9 cellular contexts compared by ENCODE assay signal in the genomic region with DNA sequence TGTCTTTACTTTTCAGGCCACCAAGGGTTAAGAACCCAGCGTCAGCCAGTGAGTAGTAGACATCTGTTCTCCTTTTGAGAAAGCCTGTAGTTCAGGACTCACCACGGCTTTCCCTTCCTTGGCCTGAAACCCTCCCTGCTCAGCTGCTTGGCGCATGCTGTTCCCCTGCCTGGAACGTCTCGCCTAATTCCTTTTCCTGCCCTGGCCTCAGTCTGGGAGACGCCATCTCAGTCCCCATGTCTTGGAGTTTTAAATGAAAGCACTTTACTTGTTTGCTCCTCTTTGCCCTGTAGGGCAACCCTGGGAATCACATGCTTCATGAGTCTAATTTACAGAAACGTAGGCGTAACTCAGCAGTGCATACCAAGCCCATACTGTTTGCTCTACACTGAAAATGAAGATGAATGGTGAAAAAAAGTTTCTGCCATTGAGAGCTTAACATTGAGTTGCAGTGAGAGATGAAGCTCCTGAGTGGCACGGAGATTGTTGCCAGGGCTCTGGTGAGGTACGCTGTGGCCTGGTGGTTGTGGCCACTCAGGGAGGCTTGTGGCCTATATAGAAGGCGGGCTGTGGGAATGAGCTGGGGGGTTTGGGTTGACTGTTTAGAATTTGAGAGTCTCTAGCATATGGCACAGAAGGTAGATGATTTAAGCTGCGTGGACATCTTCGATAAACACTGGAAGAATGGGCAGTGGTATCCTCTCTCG. TPM values are rescaled to one million over a fixed set of nuclear protein-coding genes. Genes with fewer than 3 reads are reported as not detected.
DNase-seq lines count a peak whose midpoint lies in the region; ATAC-seq and TF ChIP-seq lines count a peak whose summit lies in the region.
"Had no signal": no experiment of that assay in that cellular context is flagged by ENCODE, and none has a peak within 500 bp of the region (broad histone marks: within the 10 kb centered on the region; RNA-seq: fewer than 3 reads in every experiment).

No MANE protein-coding gene starts in this region.

- CTCF ChIA-PET in CD8-positive, alpha-beta T cell (lab: Charles Lee): interaction anchor here (0.5 to 2.9 kb wide), 4 partner anchors 11 to 228 kb away, joined by 3 to 21 read pairs (median 6); no protein-coding TSS in a partner anchor

- peaks cover 95% of the 10 kb centered on the region for H3K79me2 ChIP-seq in osteoblast (ENCODE audit: insufficient read depth, low read length)

- peaks cover 77% of the 10 kb centered on the region for H3K4me1 Mint-ChIP-seq in CD8-positive, alpha-beta T cell (ENCODE audit: low read depth)
- H3K4me1 Mint-ChIP-seq in chondrocyte (ENCODE audit: low read depth): peaks cover 52% of the 10 kb centered on the region

- H3K27me3 Mint-ChIP-seq in CD8-positive, alpha-beta T cell (ENCODE audit: low read depth): no peaks in the 10 kb centered on the region
- no peaks in the 10 kb centered on the region for H3K27me3 Mint-ChIP-seq in chondrocyte (ENCODE audit: low read depth)

- POLR2A ChIA-PET in CD8-positive, alpha-beta T cell (lab: Charles Lee): interaction anchor here (0.8 to 2.3 kb wide), 4 partner anchors 11 to 53 kb away, joined by 3 to 11 read pairs (median 6); a partner anchor contains a TSS

- H4K20me1 ChIP-seq in osteoblast (ENCODE audit: insufficient read depth, low read length): peaks cover 54% of the 10 kb centered on the region

- H3K27ac ChIP-seq in CD8-positive, alpha-beta T cell (ENCODE audit: low read depth, low read length): peak overlapping the region; percentile 67
- peak overlapping the region; percentile 14 for H3K27ac ChIP-seq in osteoblast (ENCODE audit: low read depth, low read length)

- peaks cover 17% of the 10 kb centered on the region for H3K36me3 Mint-ChIP-seq in CD8-positive, alpha-beta T cell
- no peaks in the 10 kb centered on the region for H3K36me3 Mint-ChIP-seq in chondrocyte (ENCODE audit: low read depth)

- no peak overlapping the region for H3K4me3 ChIP-seq in CD8-positive, alpha-beta T cell (ENCODE audit: low read depth, low read length)
- H3K4me3 ChIP-seq in osteoblast (ENCODE audit: insufficient read depth, low read length): no peak overlapping the region
- H3K4me3 ChIP-seq: lung had no signal

- peak overlapping the region; percentile 85 for H3K4me3 Mint-ChIP-seq in CD8-positive, alpha-beta T cell
- H3K4me3 Mint-ChIP-seq in chondrocyte (ENCODE audit: unreplicated experiment): no peak overlapping the region

- peaks cover 70% of the 10 kb centered on the region for H3K4me1 ChIP-seq in CD8-positive, alpha-beta T cell (ENCODE audit: insufficient read depth, low read length)
- peaks cover 37% of the 10 kb centered on the region for H3K4me1 ChIP-seq in osteoblast (ENCODE audit: insufficient read depth, low read length)

- DNase-seq in CD8-positive, alpha-beta T cell: no peak
- DNase-seq in MV-4-11 (lab: John Stamatoyannopoulos, UW) (peak; percentile 27), chondrocyte (ENCODE audit: low spot score) (no peak), osteoblast (ENCODE audit: insufficient read length, low spot score, missing footprints) (no peak), NCI-H1092 treated with DMSO at 0.1 percent for 48 hours (lab: John Stamatoyannopoulos, UW) (no peak), NCI-H510A (lab: John Stamatoyannopoulos, UW) (no peak), hypothalamus (lab: John Stamatoyannopoulos, UW) (no peak)

- H3K36me3 ChIP-seq in CD8-positive, alpha-beta T cell (ENCODE audit: insufficient read depth, low read length): peaks cover 3% of the 10 kb centered on the region
- peaks cover 2% of the 10 kb centered on the region for H3K36me3 ChIP-seq in osteoblast (ENCODE audit: insufficient read depth, low read length)

- H3K27me3 ChIP-seq in CD8-positive, alpha-beta T cell (ENCODE audit: insufficient read depth, low read length): no peaks in the 10 kb centered on the region
- no peaks in the 10 kb centered on the region for H3K27me3 ChIP-seq in osteoblast (ENCODE audit: insufficient read depth, low read length)

- TF ChIP-seq CTCF in CD8-positive, alpha-beta T cell (IDR thresholded peaks at IDR 0.05): no peak
- no peak for TF ChIP-seq CTCF in chondrocyte (IDR thresholded peaks at IDR 0.05)
- TF ChIP-seq CTCF in osteoblast (IDR thresholded peaks at IDR 0.05; ENCODE audit: extremely low read depth, low read depth, low read length): no peak

- H3K9me3 ChIP-seq in CD8-positive, alpha-beta T cell (ENCODE audit: low read length): no peaks in the 10 kb centered on the region
- H3K9me3 ChIP-seq in osteoblast (ENCODE audit: low read depth, low read length): no peaks in the 10 kb centered on the region

- H3K27ac Mint-ChIP-seq in CD8-positive, alpha-beta T cell: peak overlapping the region; percentile 98
- peak overlapping the region; percentile 75 for H3K27ac Mint-ChIP-seq in chondrocyte (ENCODE audit: unreplicated experiment)

- intact Hi-C loops in CD8-positive, alpha-beta T cell (cut with DNase I, micrococcal nuclease): no loop called here

- no peaks in the 10 kb centered on the region for H3K9me3 Mint-ChIP-seq in CD8-positive, alpha-beta T cell
- H3K9me3 Mint-ChIP-seq in chondrocyte (ENCODE audit: low read depth): no peaks in the 10 kb centered on the region

- ATAC-seq in CD8-positive, alpha-beta T cell: no peak
- no peak for ATAC-seq in HG02759 (IDR thresholded peaks at IDR 0.05; ENCODE audit: unreplicated experiment)

- peak overlapping the region; percentile 75 for H3K4me2 ChIP-seq in osteoblast (ENCODE audit: insufficient read depth, low read length)

- no peak overlapping the region for H2AFZ ChIP-seq in osteoblast (ENCODE audit: low read length)

RNA-seq across cellular contexts. Expression of a gene that starts 52.8 kb away (rescaled TPM):
- 100 to 1,000 TPM; 135 to 142 TPM for total RNA-seq in CD8-positive, alpha-beta T cell
- 68.9 to 83.7 TPM (median 82.6 TPM) in 3 replicates for total RNA-seq in chondrocyte
- total RNA-seq in osteoblast: 48.6 and 48.9 TPM in 2 replicates

RNA-seq across cellular contexts. Expression of a gene that starts 57.1 kb away (rescaled TPM):
- total RNA-seq in CD8-positive, alpha-beta T cell: 1 to 10 TPM; 3.6 to 3.7 TPM
- total RNA-seq in chondrocyte: 1.3 to 1.8 TPM (median 1.4 TPM) in 3 replicates
- 2.7 and 4.3 TPM in 2 replicates for total RNA-seq in osteoblast

RNA-seq across cellular contexts. Expression of a gene that starts 57.8 kb away (rescaled TPM):
- 100 to 1,000 TPM; 151 to 166 TPM for total RNA-seq in CD8-positive, alpha-beta T cell
- total RNA-seq in chondrocyte: 313 to 316 TPM (median 313 TPM) in 3 replicates
- total RNA-seq in osteoblast: 160 and 202 TPM in 2 replicates
